In genomic region chr3:11566916-11567315, GRCh38 we compare ENCODE assay signal across 13 cellular contexts.
DNase-seq lines count a peak whose midpoint lies in the region; ATAC-seq, FAIRE-seq and TF ChIP-seq lines count a peak whose summit lies in the region.
"Had no signal": no experiment of that assay in that cellular context is flagged by ENCODE, and none has a peak within 500 bp of the region (broad histone marks: within the 10 kb centered on the region; RNA-seq: fewer than 3 reads in every experiment).

No MANE protein-coding gene starts in this region.

- H3K9me2 ChIP-seq in DOHH2 (replicated peaks; ENCODE audit: control insufficient read depth, low read length), result no peaks in the 10 kb centered on the region

- TF ChIP-seq POLR2A in H1 (IDR thresholded peaks at IDR 0.05; ENCODE audit: control extremely low read depth in 1 of 2, low read depth in 2 of 2, low read length in 2 of 2), result no peak

- H3K14ac ChIP-seq in H1 (ENCODE audit: insufficient read length), result no peak overlapping the region

- H3K9me3 ChIP-seq in DOHH2 (ENCODE audit: control insufficient read depth, insufficient read depth, low read length), result no peaks in the 10 kb centered on the region
- no peaks in the 10 kb centered on the region for H3K9me3 ChIP-seq in H1 (ENCODE audit: insufficient read depth in 2 of 2, low read depth in 1 of 2, low read length in 1 of 2)
- no peaks in the 10 kb centered on the region for H3K9me3 ChIP-seq in psoas muscle

- no peak overlapping the region for H4K5ac ChIP-seq in H1 (ENCODE audit: insufficient read length, low read depth, low read length)

- H4K20me1 ChIP-seq in DOHH2 (ENCODE audit: control insufficient read depth, insufficient read depth, low read depth, low read length) (peaks cover 17% of the 10 kb centered on the region; the same call in 1 of the 2 replicates), H1 (replicated peaks in 1 of 2; ENCODE audit: control insufficient read depth in 1 of 2, insufficient read depth in 2 of 2, low read length in 2 of 2) (peaks cover 15 to 27% of the 10 kb centered on the region in 2 experiments)

- 83% methylated on average over 17 of the region's 17 CpGs; no CpG with 5 or more reads in 1 of the 2 experiments for WGBS in H1 (ENCODE audit: extremely low coverage in 1 of 2, insufficient coverage in 1 of 2, insufficient read length in 1 of 2, insufficient replicate concordance in 2 of 2, low coverage in 1 of 2, low lambda C conversion rate in 2 of 2, missing lambda C conversion rate in 1 of 2), 2 experiments
- WGBS in psoas muscle, 3 donors, result 89 to 94% (median 90%) methylated on average over 17 of the region's 17 CpGs

- H2AFZ ChIP-seq in H1 (ENCODE audit: low read length), result no peak overlapping the region

- no peak overlapping the region for H2BK20ac ChIP-seq in H1 (ENCODE audit: low read length)

- intact Hi-C loops in psoas muscle (cut with DNase I), result loop anchor here in 1 of 2 donors (5.0 kb wide), 1 partner anchor 75 kb away; the partner anchor contains the start of gene VGLL4

- H3K36me3 ChIP-seq in DOHH2 (ENCODE audit: control insufficient read depth, low read length), result peaks cover 81% of the 10 kb centered on the region
- H3K36me3 ChIP-seq in H1 (ENCODE audit: control insufficient read depth in 2 of 4, insufficient read depth in 4 of 4, low read length in 3 of 4), result peaks cover 0 to 14% (median 0%) of the 10 kb centered on the region in 4 experiments; a peak in 5 of 8 replicates
- peaks cover 0 to 24% of the 10 kb centered on the region in 2 donors for H3K36me3 ChIP-seq in psoas muscle (ENCODE audit: insufficient read depth in 1 of 2, low read depth in 1 of 2)

- H3K56ac ChIP-seq in H1 (replicated peaks; ENCODE audit: insufficient read length, low read depth, low read length), result no peak overlapping the region

- TF ChIP-seq CTCF in DOHH2 (IDR thresholded peaks at IDR 0.05; ENCODE audit: low read depth, low read length, poor library complexity, severe bottlenecking), result peak; percentile 26
- TF ChIP-seq CTCF in H1 (IDR thresholded peaks at IDR 0.05; ENCODE audit: control extremely low read depth in 1 of 3, insufficient read depth in 1 of 3, low read depth in 1 of 3, low read length in 3 of 3), result peak in 2 of 3 experiments; percentile 42 to 62; a peak in 3 of 4 replicates
- no peak for TF ChIP-seq CTCF in psoas muscle (IDR thresholded peaks at IDR 0.05)

- POLR2A ChIA-PET in H1 (lab: Charles Lee; ENCODE audit: partially characterized antibody), result no interaction called here

- no peaks in the 10 kb centered on the region for H3F3A ChIP-seq in DOHH2 (ENCODE audit: control insufficient read depth, insufficient read depth)

- ATAC-seq in psoas muscle (no peak), HG03135 (IDR thresholded peaks at IDR 0.05; ENCODE audit: unreplicated experiment) (no peak)
- no peak for ATAC-seq in effector memory CD8-positive, alpha-beta T cell (replicated peaks)

- H3K79me2 ChIP-seq in DOHH2 (ENCODE audit: control insufficient read depth, low read length), result peaks cover 88% of the 10 kb centered on the region
- peaks cover 0 to 36% of the 10 kb centered on the region in 2 experiments; a peak in 2 of 4 replicates for H3K79me2 ChIP-seq in H1 (ENCODE audit: control insufficient read depth in 1 of 2, insufficient read depth in 2 of 2, low read length in 2 of 2)

- H3K4me3 ChIP-seq in DOHH2 (ENCODE audit: low read length) (no peak overlapping the region), H1 (ENCODE audit: extremely low read depth in 1 of 4, insufficient read depth in 2 of 4, low read depth in 3 of 4, low read length in 4 of 4) (no peak overlapping the region), psoas muscle (no peak overlapping the region)
- H3K4me3 ChIP-seq: skin epidermis had no signal

- H3K4me2 ChIP-seq in DOHH2 (ENCODE audit: low read length) (no peak overlapping the region), H1 (ENCODE audit: insufficient read depth in 1 of 2, low read depth in 2 of 2, low read length in 2 of 2) (no peak overlapping the region)
- H3K4me2 ChIP-seq: KMS-11 had no signal

- FAIRE-seq in HTR-8/SVneo (lab: Jason Lieb, UNC) (peak; percentile 55), H1 (lab: Jason Lieb, UNC) (no peak)

- no peaks in the 10 kb centered on the region for H3K27me3 ChIP-seq in DOHH2 (ENCODE audit: control insufficient read depth, low read length)
- no peaks in the 10 kb centered on the region for H3K27me3 ChIP-seq in H1 (replicated peaks in 1 of 4; ENCODE audit: control insufficient read depth in 3 of 4, extremely low read depth in 1 of 4, insufficient read depth in 3 of 4, low read length in 3 of 4)
- no peaks in the 10 kb centered on the region for H3K27me3 ChIP-seq in psoas muscle (ENCODE audit: insufficient read depth in 3 of 3, low read length in 2 of 3)

- H2BK15ac ChIP-seq in H1 (ENCODE audit: low read length), result no peak overlapping the region

- no peak overlapping the region for H3K18ac ChIP-seq in H1 (ENCODE audit: extremely low read depth, low read length)

- no peak overlapping the region for H4K91ac ChIP-seq in H1 (replicated peaks; ENCODE audit: insufficient read length, low read length)

- DNase-seq in HTR-8/SVneo (ENCODE audit: insufficient read length, low spot score), result no peak
- DNase-seq in H1 (ENCODE audit: low read depth in 1 of 2, low spot score in 2 of 2), result peak in 1 of 2 experiments; percentile 21
- no peak for DNase-seq in psoas muscle
- no peak for DNase-seq in HUDEP-2 (lab: John Stamatoyannopoulos, UW; ENCODE audit: unreplicated experiment in 76 of 76)
- no peak for DNase-seq in activated CD4-positive, alpha-beta T cell treated with anti-CD3 and anti-CD28 coated beads, Interleukin-2, amount 50 U/mL, for 1 hour
- DNase-seq in effector memory CD8-positive, alpha-beta T cell, result no peak
- DNase-seq: aorta; CD4-positive, alpha-beta memory T cell; erythroblast had no signal

- H2AK5ac ChIP-seq in H1 (ENCODE audit: low read depth, low read length), result no peak overlapping the region

- H3K36me3 Mint-ChIP-seq in effector memory CD8-positive, alpha-beta T cell (ENCODE audit: insufficient read depth), result peaks cover 24% of the 10 kb centered on the region

- H3K79me1 ChIP-seq in H1 (ENCODE audit: low read depth, low read length), result peaks cover 17% of the 10 kb centered on the region

- no peak overlapping the region for H2BK120ac ChIP-seq in H1 (replicated peaks; ENCODE audit: low read depth, low read length)

- H3K4me1 ChIP-seq in DOHH2 (ENCODE audit: control insufficient read depth, low read length) (no peaks in the 10 kb centered on the region), H1 (replicated peaks in 1 of 4; ENCODE audit: control insufficient read depth in 3 of 4, insufficient read depth in 4 of 4, low read length in 3 of 4) (no peaks in the 10 kb centered on the region; a peak in 1 of 7 replicates), psoas muscle (peaks cover 44% of the 10 kb centered on the region)

- H3K27me3 Mint-ChIP-seq in effector memory CD8-positive, alpha-beta T cell, result no peaks in the 10 kb centered on the region
- H3K27me3 Mint-ChIP-seq: CD4-positive, alpha-beta memory T cell had no signal

- CTCF ChIA-PET in H1 (lab: Charles Lee; ENCODE audit: partially characterized antibody), result interaction anchor here (0.6 to 2.9 kb wide), 12 partner anchors 10 to 367 kb away, joined by 3 to 9 read pairs (median 4); no protein-coding TSS in a partner anchor

- no peak overlapping the region for H4K8ac ChIP-seq in H1 (ENCODE audit: extremely low read depth, insufficient read depth, low read length)

- no peak overlapping the region for H3K4me3 Mint-ChIP-seq in effector memory CD8-positive, alpha-beta T cell
- H3K4me3 Mint-ChIP-seq: CD4-positive, alpha-beta memory T cell had no signal

- TF ChIP-seq RAD21 in H1 (IDR thresholded peaks at IDR 0.05 in 1 of 2, conservative IDR thresholded peaks at IDR 0.05 in 1 of 2; ENCODE audit: low read depth in 2 of 2, low read length in 2 of 2), result peak; percentile 32 to 50; a peak in 3 of 4 replicates

- no peak overlapping the region for H3K27ac Mint-ChIP-seq in effector memory CD8-positive, alpha-beta T cell

- no peak for TF ChIP-seq EP300 in H1 (IDR thresholded peaks at IDR 0.05; ENCODE audit: borderline replicate concordance in 1 of 2, low read depth in 2 of 2, low read length in 2 of 2)

- H2BK5ac ChIP-seq in H1 (ENCODE audit: low read depth, low read length), result no peak overlapping the region

- no peak overlapping the region for H3K4ac ChIP-seq in H1 (replicated peaks; ENCODE audit: insufficient read length, low read depth, low read length)

- no peaks in the 10 kb centered on the region; the same call in 1 of the 2 replicates for H3K23me2 ChIP-seq in H1 (ENCODE audit: low read depth, low read length)

- no peak overlapping the region for H3K27ac ChIP-seq in DOHH2 (ENCODE audit: low read depth, low read length)
- no peak overlapping the region for H3K27ac ChIP-seq in H1 (ENCODE audit: low read depth, low read length)
- peak overlapping the region; percentile 93 for H3K27ac ChIP-seq in psoas muscle
- H3K27ac ChIP-seq: KMS-11 had no signal

- H3K23ac ChIP-seq in H1 (ENCODE audit: insufficient read length), result no peak overlapping the region

- no peak overlapping the region for H3K9ac ChIP-seq in H1 (replicated peaks in 1 of 4; ENCODE audit: extremely low read depth in 1 of 4, low read depth in 3 of 4, low read length in 3 of 4)
- H3K9ac ChIP-seq: KMS-11 had no signal

- H2BK12ac ChIP-seq in H1 (ENCODE audit: low read depth, low read length), result no peak overlapping the region

- peaks cover 15 to 20% of the 10 kb centered on the region in 2 donors for H3K4me1 Mint-ChIP-seq in effector memory CD8-positive, alpha-beta T cell (ENCODE audit: low read depth in 2 of 2)

- no peaks in the 10 kb centered on the region for H3K9me3 Mint-ChIP-seq in effector memory CD8-positive, alpha-beta T cell
- H3K9me3 Mint-ChIP-seq: CD4-positive, alpha-beta memory T cell had no signal

TF ChIP-seq in H1, 55 proteins besides CTCF, POLR2A, EP300 and RAD21:
- TF ChIP-seq CREB1 (IDR thresholded peaks at IDR 0.05), result peak; percentile 58; the same call in 1 of the 2 replicates
- TF ChIP-seq MAX (IDR thresholded peaks at IDR 0.05), result 0 out of 2 replicates have a peak, but pooled peaks have one; percentile 24
- TF ChIP-seq JUN (IDR thresholded peaks at IDR 0.05; ENCODE audit: low read depth, low read length), result no peak
TF ChIP-seq in H1: peak in this region for 2.
